10 cellular contexts compared by ENCODE assay signal in the genomic region with DNA sequence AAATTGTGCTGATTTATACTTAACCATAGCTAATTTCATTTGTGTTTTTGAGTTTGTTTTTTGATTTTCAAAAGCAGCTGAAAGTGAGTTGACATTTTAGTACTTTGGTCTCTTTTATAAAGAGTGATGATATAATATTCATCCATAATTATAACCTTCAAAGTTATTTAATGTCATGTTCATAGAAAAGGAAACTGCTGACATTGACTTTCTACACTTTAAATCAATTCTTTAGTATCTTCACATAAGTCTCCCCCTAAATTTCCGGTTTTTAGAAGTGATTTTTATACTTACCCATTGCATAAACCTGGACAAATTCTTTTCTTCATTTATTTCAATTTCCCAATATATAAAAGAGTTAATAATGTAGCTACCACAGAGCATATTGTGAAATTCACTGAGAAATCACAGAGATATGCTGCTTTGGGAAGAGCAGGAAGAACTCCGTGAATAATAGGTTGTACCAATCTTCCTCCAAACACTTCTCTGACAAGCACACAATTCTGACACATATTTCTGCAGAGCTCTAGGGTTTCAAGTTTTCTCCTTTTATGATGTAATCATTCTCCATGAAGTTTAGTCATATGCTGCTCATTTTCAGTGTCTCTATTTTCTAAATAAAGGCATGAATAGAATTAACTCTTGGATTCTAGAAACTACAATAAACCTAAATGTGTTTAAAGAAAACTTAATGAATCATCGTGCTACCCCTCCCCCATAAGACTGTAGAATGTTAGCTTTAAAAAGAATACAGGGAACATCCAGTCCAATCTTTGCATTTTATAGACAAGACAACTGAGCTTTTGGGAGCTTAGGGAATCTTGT. TPM values are rescaled to one million over a fixed set of nuclear protein-coding genes. Genes with fewer than 3 reads are reported as not detected.
DNase-seq lines count a peak whose midpoint lies in the region; ATAC-seq and TF ChIP-seq lines count a peak whose summit lies in the region.
"Had no signal": no experiment of that assay in that cellular context is flagged by ENCODE, and none has a peak within 500 bp of the region (broad histone marks: within the 10 kb centered on the region; RNA-seq: fewer than 3 reads in every experiment).

No MANE protein-coding gene starts in this region.

- TF ChIP-seq EP300 in ovary (IDR thresholded peaks at IDR 0.05): no peak

- peaks cover 10% of the 10 kb centered on the region for H3K36me3 Mint-ChIP-seq in WTC11

- H3K36me3 ChIP-seq in SK-N-MC (ENCODE audit: insufficient read depth, low read length) (no peaks in the 10 kb centered on the region), ovary (no peaks in the 10 kb centered on the region)

- no peaks in the 10 kb centered on the region; the same call in 1 of the 2 replicates for H3K4me1 Mint-ChIP-seq in WTC11

- H3K4me3 ChIP-seq in SK-N-MC: peak overlapping the region; percentile 77
- H3K4me3 ChIP-seq in fibroblast of pulmonary artery (replicated peaks; ENCODE audit: low read depth, low read length): no peak overlapping the region
- no peak overlapping the region for H3K4me3 ChIP-seq in ovary

- intact Hi-C loops in sciatic nerve (cut with DNase I): no loop called here
- intact Hi-C loops in ovary (cut with DNase I): no loop called here

- no peaks in the 10 kb centered on the region for H3K4me1 ChIP-seq in ovary (ENCODE audit: insufficient read depth)

- TF ChIP-seq CTCF in fibroblast of pulmonary artery (IDR thresholded peaks at IDR 0.05; ENCODE audit: low read length, missing control alignments) (no peak), ovary (IDR thresholded peaks at IDR 0.05) (no peak), WTC11 (IDR thresholded peaks at IDR 0.05) (no peak)

- H3K27ac ChIP-seq in SK-N-MC (peak overlapping the region; percentile 92), ovary (no peak overlapping the region)

- no peaks in the 10 kb centered on the region for H3K27me3 ChIP-seq in ovary

- no peak overlapping the region for H3K4me3 Mint-ChIP-seq in WTC11

- no peak for TF ChIP-seq POLR2A in ovary (IDR thresholded peaks at IDR 0.05)

- ATAC-seq in sciatic nerve (peak; percentile 86), WTC11 (no peak), HG03039 (IDR thresholded peaks at IDR 0.05; ENCODE audit: unreplicated experiment) (no peak)

- H3K27me3 Mint-ChIP-seq in WTC11 (ENCODE audit: low read depth): peaks cover 8% of the 10 kb centered on the region; the same call in 1 of the 2 replicates

- DNase-seq in GM04504 (ENCODE audit: low read depth) (peak; percentile 75), SK-N-MC (ENCODE audit: low read depth, low spot score) (peak; percentile 90), fibroblast of pulmonary artery (ENCODE audit: low read depth) (peak; percentile 95), sciatic nerve (ENCODE audit: low spot score) (no peak), ovary (no peak), NCI-H1436 treated with DMSO at 0.1 percent for 48 hours (lab: John Stamatoyannopoulos, UW) (no peak), WTC11 (ENCODE audit: low spot score) (no peak)
- DNase-seq: activated T-cell treated with anti-CD3 and anti-CD28 coated beads for 4 hours, GDM1 had no signal

- H3K27ac Mint-ChIP-seq in WTC11: no peak overlapping the region

- 0 out of 2 replicates have a peak, but pooled peaks cover 19% of the 10 kb centered on the region for H3K9me3 ChIP-seq in SK-N-MC (ENCODE audit: low read depth, low read length)
- no peaks in the 10 kb centered on the region for H3K9me3 ChIP-seq in ovary

- 19 to 23% (median 21%) methylated on average over 3 of the region's 3 CpGs for WGBS in ovary, 3 donors

- POLR2A ChIA-PET in WTC11 (lab: Charles Lee): interaction anchor here (0.7 kb wide), 1 partner anchor 13 kb away, joined by 6 read pairs; no protein-coding TSS in a partner anchor

- H3K9me3 Mint-ChIP-seq in WTC11: peaks cover 26% of the 10 kb centered on the region

- CTCF ChIA-PET in WTC11 (lab: Charles Lee): no interaction called here

- H3K9ac ChIP-seq in SK-N-MC (ENCODE audit: insufficient read length): peak overlapping the region; percentile 73

TF ChIP-seq in WTC11, 78 proteins besides CTCF, POLR2A, EP300 and RAD21:
- TF ChIP-seq, protein P1, sequence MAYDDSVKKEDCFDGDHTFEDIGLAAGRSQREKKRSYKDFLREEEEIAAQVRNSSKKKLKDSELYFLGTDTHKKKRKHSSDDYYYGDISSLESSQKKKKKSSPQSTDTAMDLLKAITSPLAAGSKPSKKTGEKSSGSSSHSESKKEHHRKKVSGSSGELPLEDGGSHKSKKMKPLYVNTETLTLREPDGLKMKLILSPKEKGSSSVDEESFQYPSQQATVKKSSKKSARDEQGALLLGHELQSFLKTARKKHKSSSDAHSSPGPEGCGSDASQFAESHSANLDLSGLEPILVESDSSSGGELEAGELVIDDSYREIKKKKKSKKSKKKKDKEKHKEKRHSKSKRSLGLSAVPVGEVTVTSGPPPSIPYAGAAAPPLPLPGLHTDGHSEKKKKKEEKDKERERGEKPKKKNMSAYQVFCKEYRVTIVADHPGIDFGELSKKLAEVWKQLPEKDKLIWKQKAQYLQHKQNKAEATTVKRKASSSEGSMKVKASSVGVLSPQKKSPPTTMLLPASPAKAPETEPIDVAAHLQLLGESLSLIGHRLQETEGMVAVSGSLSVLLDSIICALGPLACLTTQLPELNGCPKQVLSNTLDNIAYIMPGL (CRISPR knock-in tag; IDR thresholded peaks at IDR 0.05): no peak
- TF ChIP-seq GTF2I (CRISPR knock-in tag; conservative IDR thresholded peaks at IDR 0.05) (no peak), NFYB (CRISPR knock-in tag; conservative IDR thresholded peaks at IDR 0.05; ENCODE audit: low read depth) (no peak)
- TF ChIP-seq, protein P2, sequence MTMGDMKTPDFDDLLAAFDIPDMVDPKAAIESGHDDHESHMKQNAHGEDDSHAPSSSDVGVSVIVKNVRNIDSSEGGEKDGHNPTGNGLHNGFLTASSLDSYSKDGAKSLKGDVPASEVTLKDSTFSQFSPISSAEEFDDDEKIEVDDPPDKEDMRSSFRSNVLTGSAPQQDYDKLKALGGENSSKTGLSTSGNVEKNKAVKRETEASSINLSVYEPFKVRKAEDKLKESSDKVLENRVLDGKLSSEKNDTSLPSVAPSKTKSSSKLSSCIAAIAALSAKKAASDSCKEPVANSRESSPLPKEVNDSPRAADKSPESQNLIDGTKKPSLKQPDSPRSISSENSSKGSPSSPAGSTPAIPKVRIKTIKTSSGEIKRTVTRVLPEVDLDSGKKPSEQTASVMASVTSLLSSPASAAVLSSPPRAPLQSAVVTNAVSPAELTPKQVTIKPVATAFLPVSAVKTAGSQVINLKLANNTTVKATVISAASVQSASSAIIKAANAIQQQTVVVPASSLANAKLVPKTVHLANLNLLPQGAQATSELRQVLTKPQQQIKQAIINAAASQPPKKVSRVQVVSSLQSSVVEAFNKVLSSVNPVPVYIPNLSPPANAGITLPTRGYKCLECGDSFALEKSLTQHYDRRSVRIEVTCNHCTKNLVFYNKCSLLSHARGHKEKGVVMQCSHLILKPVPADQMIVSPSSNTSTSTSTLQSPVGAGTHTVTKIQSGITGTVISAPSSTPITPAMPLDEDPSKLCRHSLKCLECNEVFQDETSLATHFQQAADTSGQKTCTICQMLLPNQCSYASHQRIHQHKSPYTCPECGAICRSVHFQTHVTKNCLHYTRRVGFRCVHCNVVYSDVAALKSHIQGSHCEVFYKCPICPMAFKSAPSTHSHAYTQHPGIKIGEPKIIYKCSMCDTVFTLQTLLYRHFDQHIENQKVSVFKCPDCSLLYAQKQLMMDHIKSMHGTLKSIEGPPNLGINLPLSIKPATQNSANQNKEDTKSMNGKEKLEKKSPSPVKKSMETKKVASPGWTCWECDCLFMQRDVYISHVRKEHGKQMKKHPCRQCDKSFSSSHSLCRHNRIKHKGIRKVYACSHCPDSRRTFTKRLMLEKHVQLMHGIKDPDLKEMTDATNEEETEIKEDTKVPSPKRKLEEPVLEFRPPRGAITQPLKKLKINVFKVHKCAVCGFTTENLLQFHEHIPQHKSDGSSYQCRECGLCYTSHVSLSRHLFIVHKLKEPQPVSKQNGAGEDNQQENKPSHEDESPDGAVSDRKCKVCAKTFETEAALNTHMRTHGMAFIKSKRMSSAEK (CRISPR knock-in tag; IDR thresholded peaks at IDR 0.05; ENCODE audit: borderline replicate concordance): no peak

RNA-seq across cellular contexts. Expression of a gene that starts 25.6 kb away (rescaled TPM):
- total RNA-seq in sciatic nerve (66.8 TPM), ovary (10 to 100 TPM; 32.9 to 56.2 (median 40.8) TPM), WTC11 (2021) (22.2 to 25.2 TPM (median 22.9 TPM) in 3 replicates)
- polyA plus RNA-seq in ovary: 10 to 100 TPM; 11.1 to 20.2 TPM

Comparison
In these comparisons a context has a peak if more than half of its experiments do, and no peak if none do; other contexts are left out.
1. DNase-seq: peak in GM04504 (single experiment), SK-N-MC (single experiment) and fibroblast of pulmonary artery (single experiment); none in sciatic nerve (single experiment), ovary (0 of 5), NCI-H1436 treated with DMSO at 0.1 percent for 48 hours (single experiment) and WTC11 (single experiment).